2 cellular contexts compared by ENCODE assay signal in genomic region chr7:1322240-1323110, GRCh38.
TF ChIP-seq lines count a peak whose summit lies in the region.

No MANE protein-coding gene starts in this region.

TF ChIP-seq in A549, 52 proteins besides CTCF, POLR2A, EP300 and RAD21 (continued from another document):
- TF ChIP-seq REST (IDR thresholded peaks at IDR 0.05) (no peak), HES2 (IDR thresholded peaks at IDR 0.05) (no peak), EHF (CRISPR knock-in tag; IDR thresholded peaks at IDR 0.05) (no peak), CEBPB (IDR thresholded peaks at IDR 0.05) (no peak), CHD4 (IDR thresholded peaks at IDR 0.05; ENCODE audit: borderline replicate concordance) (no peak)

TF ChIP-seq in IMR-90, 13 proteins besides CTCF, POLR2A, EP300 and RAD21 (continued from another document):
- TF ChIP-seq USF2 (IDR thresholded peaks at IDR 0.05; ENCODE audit: low read depth, low read length): no peak
- TF ChIP-seq ELK1 (IDR thresholded peaks at IDR 0.05; ENCODE audit: borderline replicate concordance, low read depth, low read length): no peak
- no peak for TF ChIP-seq RCOR1 (IDR thresholded peaks at IDR 0.05; ENCODE audit: insufficient replicate concordance, low read length)
- no peak for TF ChIP-seq NFE2L2 (IDR thresholded peaks at IDR 0.05; ENCODE audit: low read depth, low read length)
- TF ChIP-seq FOS (IDR thresholded peaks at IDR 0.05; ENCODE audit: low read depth, low read length): no peak
- TF ChIP-seq BHLHE40 (IDR thresholded peaks at IDR 0.05; ENCODE audit: low read depth, low read length): no peak
- TF ChIP-seq SMC3 (IDR thresholded peaks at IDR 0.05; ENCODE audit: low read depth, low read length): no peak
- TF ChIP-seq MAZ (IDR thresholded peaks at IDR 0.05; ENCODE audit: borderline replicate concordance, low read depth, low read length): no peak
- TF ChIP-seq RFX5 (IDR thresholded peaks at IDR 0.05; ENCODE audit: low read depth, low read length): no peak
- TF ChIP-seq MAFK (IDR thresholded peaks at IDR 0.05; ENCODE audit: low read depth, low read length): no peak
- TF ChIP-seq MXI1 (IDR thresholded peaks at IDR 0.05; ENCODE audit: borderline replicate concordance, low read depth, low read length): no peak
- TF ChIP-seq CHD1 (IDR thresholded peaks at IDR 0.05; ENCODE audit: low read depth, low read length): no peak
